Comparison of ENCODE assay signal across 17 cellular contexts in genomic region chr2:237490009-237490804, GRCh38. TPM values are rescaled to one million over a fixed set of nuclear protein-coding genes. Genes with fewer than 3 reads are reported as not detected.
DNase-seq lines count a peak whose midpoint lies in the region; FAIRE-seq and TF ChIP-seq lines count a peak whose summit lies in the region.
"Had no signal": no experiment of that assay in that cellular context is flagged by ENCODE, and none has a peak within 500 bp of the region (broad histone marks: within the 10 kb centered on the region; RNA-seq: fewer than 3 reads in every experiment).

No MANE protein-coding gene starts in this region.

- H3K9me3 ChIP-seq in kidney (ENCODE audit: control insufficient read depth in 1 of 2, low read length in 2 of 2), result peaks cover 0 to 12% of the 10 kb centered on the region in 2 donors
- H3K9me3 ChIP-seq in stomach, result peaks cover 11 to 21% (median 15%) of the 10 kb centered on the region in 4 donors

- TF ChIP-seq CTCF in brain microvascular endothelial cell (IDR thresholded peaks at IDR 0.05; ENCODE audit: low read depth, low read length, missing control alignments), result no peak
- TF ChIP-seq CTCF in kidney (IDR thresholded peaks at IDR 0.05; ENCODE audit: borderline replicate concordance, extremely low read depth, insufficient read depth), result no peak
- no peak for TF ChIP-seq CTCF in stomach (IDR thresholded peaks at IDR 0.05)

- DNase-seq in DMS153 (lab: John Stamatoyannopoulos, UW) (peak; percentile 23), DMS153 treated with DMSO at 0.1 percent for 48 hours (lab: John Stamatoyannopoulos, UW; ENCODE audit: unreplicated experiment) (no peak), brain microvascular endothelial cell (no peak), kidney (peak; percentile 70), stomach (peak; percentile 26), activated gamma-delta T cell treated with Interleukin-2 at 50 U/mL for 16 hours (no peak), DMS 273 treated with DMSO at 0.1 percent for 48 hours (lab: John Stamatoyannopoulos, UW) (no peak), C1 segment of cervical spinal cord (lab: John Stamatoyannopoulos, UW) (no peak)
- DNase-seq: 8988T; activated CD4-positive, alpha-beta T cell treated with anti-CD3 and anti-CD28 coated beads, Interleukin-2, amount 50 U/mL, for 48 hours; activated naive CD4-positive, alpha-beta T cell; hippocampal formation; NCI-H1092; NCI-H82; stimulated activated naive B cell treated with anti-CD40 and anti-IgM and Interleukin-4, amounts not matched to agents 10 μg/mL and 1 μg/mL and 100 μg/mL, for 72 hours had no signal

- H3K27ac ChIP-seq in brain microvascular endothelial cell (peak overlapping the region; percentile 95), kidney (ENCODE audit: low read depth in 2 of 2, low read length in 2 of 2) (no peak overlapping the region), stomach (peak overlapping the region; percentile 88 to 95 (median 92))

- in situ Hi-C loops in brain microvascular endothelial cell (cut with HindIII; ENCODE audit: low pct_ligation_motif_present, low sequenced_read_pairs), result no loop called here

- no peak overlapping the region for H3K4me3 ChIP-seq in brain microvascular endothelial cell (ENCODE audit: low read depth, low read length)
- no peak overlapping the region for H3K4me3 ChIP-seq in kidney (ENCODE audit: low read length in 2 of 2)
- peak overlapping the region in 3 of 4 donors; percentile 0 to 68 (median 68) for H3K4me3 ChIP-seq in stomach

- H3K36me3 ChIP-seq in brain microvascular endothelial cell (replicated peaks) (peaks cover 57% of the 10 kb centered on the region), kidney (ENCODE audit: control insufficient read depth in 1 of 2, insufficient read depth in 2 of 2, low read length in 2 of 2) (no peaks in the 10 kb centered on the region), stomach (peaks cover 16 to 24% (median 22%) of the 10 kb centered on the region in 4 donors)

- no peak overlapping the region for H3K9ac ChIP-seq in kidney (ENCODE audit: low read length in 2 of 2)

- no peak for FAIRE-seq in kidney (lab: Jason Lieb, UNC)

- H3K4me1 ChIP-seq in kidney (ENCODE audit: control insufficient read depth in 1 of 2, insufficient read depth in 1 of 2, low read depth in 1 of 2, low read length in 2 of 2), result no peaks in the 10 kb centered on the region
- H3K4me1 ChIP-seq in stomach, result peaks cover 14 to 63% (median 45%) of the 10 kb centered on the region in 4 donors

- H3K27me3 ChIP-seq in brain microvascular endothelial cell (replicated peaks) (no peaks in the 10 kb centered on the region), stomach (peaks cover 0 to 38% (median 18%) of the 10 kb centered on the region in 3 donors)

- TF ChIP-seq POLR2A in stomach (IDR thresholded peaks at IDR 0.05), result no peak

- intact Hi-C loops in kidney (cut with DNase I), result no loop called here
- intact Hi-C loops in stomach (cut with DNase I; ENCODE audit: low total_unique reads), result no loop called here

- WGBS in stomach, 5 donors, result 23 to 44% (median 31%) methylated on average over 8 of the region's 8 CpGs

- TF ChIP-seq EP300 in stomach (IDR thresholded peaks at IDR 0.05), result no peak

RNA-seq across cellular contexts. Expression of gene MLPH, which starts 3.2 kb away (rescaled TPM):
- total RNA-seq in kidney, result 9.6 TPM
- 4.6 TPM for polyA plus RNA-seq in kidney (ENCODE audit: insufficient read depth, low read depth, low replicate concordance)
- total RNA-seq in stomach, result 100 to 1,000 TPM; 182 to 657 (median 436) TPM
- 100 to 1,000 TPM in 1 of 3 donors, 10 to 100 TPM in 2; 61.3 to 308 (median 72.6) TPM for polyA plus RNA-seq in stomach
- total RNA-seq: dermis microvascular lymphatic vessel endothelial cell had no signal
- polyA plus RNA-seq: neural cell had no signal

Comparison
In these comparisons a context has a peak if more than half of its experiments do, and no peak if none do; other contexts are left out.
1. DNase-seq: peak in DMS153 (single experiment), kidney (single experiment) and stomach (single experiment); none in DMS153 treated with DMSO at 0.1 percent for 48 hours (single experiment), brain microvascular endothelial cell (single experiment), activated gamma-delta T cell treated with Interleukin-2 at 50 U/mL for 16 hours (single experiment), DMS 273 treated with DMSO at 0.1 percent for 48 hours (single experiment) and C1 segment of cervical spinal cord (0 of 14).
2. H3K27ac ChIP-seq: peak in brain microvascular endothelial cell (single experiment) and stomach (5 of 5); none in kidney (0 of 2).
3. H3K4me3 ChIP-seq: peak in stomach (3 of 4); none in brain microvascular endothelial cell (single experiment) and kidney (0 of 2).
4. RNA of gene MLPH, which starts 3.2 kb away (total RNA-seq): 182 to 657 TPM in stomach; 9.6 TPM in kidney (single experiment); every median in the first group is over 10 times any median in the second.